ENCODE assay signal across 24 cellular contexts in genomic region chr7:110646814-110647213, GRCh38.
"Had no signal": no experiment of that assay in that cellular context is flagged by ENCODE, and none has a peak within 500 bp of the region (broad histone marks: within the 10 kb centered on the region; RNA-seq: fewer than 3 reads in every experiment).

No MANE protein-coding gene starts in this region.

- DNase-seq: dermis blood vessel endothelial cell; effector memory CD4-positive, alpha-beta T cell; erythroblast; esophagus squamous epithelium; foreskin melanocyte; glutamatergic neuron; immature natural killer cell; left ventricle myocardium superior; lower lobe of right lung; mucosa of descending colon; naive B cell; stimulated activated CD4-positive, alpha-beta T cell treated with anti-CD3 and anti-CD28 coated beads, Interleukin-2, amount 100 ng/mL, for 24 hours; stimulated activated CD4-positive, alpha-beta T cell treated with anti-CD3 and anti-CD28 coated beads, Interleukin-4, amount 100 ng/mL, for 24 hours; stimulated activated naive CD4-positive, alpha-beta T cell treated with Interleukin-2 at 50 U/mL for 16 hours; stomach; testis; tibial artery had no signal

- H3K9me3 ChIP-seq: esophagus squamous epithelium, lower lobe of right lung, mucosa of descending colon, neutrophil, right atrium auricular region, stomach, testis, tibial artery had no signal

- H3K27ac ChIP-seq: coronary artery, esophagus squamous epithelium, lower lobe of right lung, neutrophil, parathyroid adenoma, right atrium auricular region, stomach, testis, tibial artery had no signal

- H2AFZ ChIP-seq: parathyroid adenoma had no signal

- H3K4me1 ChIP-seq: esophagus squamous epithelium, lower lobe of right lung, parathyroid adenoma, right atrium auricular region, stomach, testis had no signal

- H3K4me3 ChIP-seq: coronary artery, esophagus squamous epithelium, lower lobe of right lung, mucosa of descending colon, right atrium auricular region, stomach, testis, tibial artery had no signal

- H3K79me2 ChIP-seq: parathyroid adenoma had no signal

- ATAC-seq: left ventricle myocardium superior; lower lobe of right lung; mucosa of descending colon; natural killer cell treated with Interleukin-12 subunit alpha and Interleukin-12 subunit beta and Interleukin-15 and Interleukin-18, amount 100 ng/mL, for 72 hours; sciatic nerve; stimulated activated effector memory CD8-positive, alpha-beta T cell treated with anti-CD3 and anti-CD28 coated beads, Interleukin-12 subunit alpha, Interleukin-12 subunit beta, amount 100 ng/mL, for 72 hours had no signal

- H3K27me3 ChIP-seq: esophagus squamous epithelium, neutrophil, right atrium auricular region, stomach, testis, tibial artery had no signal

- H3K9ac ChIP-seq: parathyroid adenoma had no signal

- H3K36me3 ChIP-seq: esophagus squamous epithelium, lower lobe of right lung, neutrophil, right atrium auricular region, stomach, tibial artery had no signal
